25 cellular contexts compared by ENCODE assay signal in the genomic region with DNA sequence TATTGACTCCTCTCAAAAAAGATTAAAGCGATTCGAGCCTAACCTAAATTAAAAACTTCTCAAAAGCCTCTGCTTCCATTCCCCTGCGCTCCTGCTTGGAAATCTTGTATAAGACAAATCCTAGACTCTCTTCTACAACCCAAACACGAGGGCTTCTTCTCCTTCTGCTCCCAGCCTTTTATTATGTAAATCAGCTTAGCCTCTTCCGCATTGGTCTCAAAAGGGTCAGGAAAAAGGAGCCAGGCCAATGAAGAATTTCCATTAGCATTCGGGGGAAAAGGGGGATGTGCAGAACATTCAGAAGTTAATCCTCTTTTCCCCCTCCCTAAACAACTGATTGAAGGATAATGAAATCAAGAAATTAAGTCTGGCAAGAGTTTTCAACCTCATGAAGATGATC.
"Had no signal": no experiment of that assay in that cellular context is flagged by ENCODE, and none has a peak within 500 bp of the region (broad histone marks: within the 10 kb centered on the region; RNA-seq: fewer than 3 reads in every experiment).

No MANE protein-coding gene starts in this region.

- FAIRE-seq: frontal cortex, keratinocyte had no signal

- H3K9me3 Mint-ChIP-seq: nephron; stimulated activated effector memory CD8-positive, alpha-beta T cell treated with anti-CD3 and anti-CD28 coated beads, Interleukin-12 subunit alpha, Interleukin-12 subunit beta, amount 100 ng/mL, for 72 hours had no signal

- H3K27me3 ChIP-seq: ovary, sigmoid colon, testis, tibial artery had no signal

- H3K4me1 ChIP-seq: lower lobe of right lung, psoas muscle, sigmoid colon, testis, tibial artery had no signal

- H3K27ac ChIP-seq: dorsolateral prefrontal cortex, lower lobe of right lung, ovary, psoas muscle, sigmoid colon, testis, tibial artery had no signal

- H3K4me3 ChIP-seq: dorsolateral prefrontal cortex, lower lobe of right lung, mucosa of descending colon, ovary, psoas muscle, sigmoid colon, testis, tibial artery had no signal

- H3K27me3 Mint-ChIP-seq: type B pancreatic cell had no signal

- DNase-seq: cortex of kidney; dorsolateral prefrontal cortex; effector CD4-positive, alpha-beta T cell; hypothalamus; left ventricle myocardium superior; lower lobe of right lung; mucosa of descending colon; naive B cell; occipital lobe; ovary; posterior cingulate gyrus; psoas muscle; right cardiac atrium; sigmoid colon; stimulated activated CD4-positive, alpha-beta T cell treated with anti-CD3 and anti-CD28 coated beads, Interleukin-2, amount 100 ng/mL, for 24 hours; stimulated activated CD4-positive, alpha-beta T cell treated with anti-CD3 and anti-CD28 coated beads, Interleukin-4, amount 100 ng/mL, for 24 hours; stimulated activated naive CD8-positive, alpha-beta T cell treated with anti-CD3 and anti-CD28 coated beads, Interleukin-15, Interleukin-2, amounts not matched to agents 100 U/mL and 50 U/mL, for 24 hours; substantia nigra; testis; tibial artery had no signal

- H3K36me3 Mint-ChIP-seq: naive B cell; stimulated activated effector memory CD8-positive, alpha-beta T cell treated with anti-CD3 and anti-CD28 coated beads, Interleukin-12 subunit alpha, Interleukin-12 subunit beta, amount 100 ng/mL, for 72 hours; type B pancreatic cell had no signal

- H3K9me3 ChIP-seq: lower lobe of right lung, mucosa of descending colon, ovary, psoas muscle, sigmoid colon, testis, tibial artery had no signal

- H3K4me3 Mint-ChIP-seq: naive B cell; nephron; stimulated activated effector memory CD8-positive, alpha-beta T cell treated with anti-CD3 and anti-CD28 coated beads, Interleukin-12 subunit alpha, Interleukin-12 subunit beta, amount 100 ng/mL, for 72 hours; type B pancreatic cell had no signal

- H3K36me3 ChIP-seq: lower lobe of right lung, ovary, sigmoid colon, tibial artery had no signal

- H3K27ac Mint-ChIP-seq: naive B cell; nephron; stimulated activated effector memory CD8-positive, alpha-beta T cell treated with anti-CD3 and anti-CD28 coated beads, Interleukin-12 subunit alpha, Interleukin-12 subunit beta, amount 100 ng/mL, for 72 hours; type B pancreatic cell had no signal

- H3K4me1 Mint-ChIP-seq: naive B cell; nephron; stimulated activated effector memory CD8-positive, alpha-beta T cell treated with anti-CD3 and anti-CD28 coated beads, Interleukin-12 subunit alpha, Interleukin-12 subunit beta, amount 100 ng/mL, for 72 hours had no signal

- ATAC-seq: left ventricle myocardium superior; lower lobe of right lung; mucosa of descending colon; psoas muscle; right cardiac atrium; stimulated activated effector memory CD8-positive, alpha-beta T cell treated with anti-CD3 and anti-CD28 coated beads, Interleukin-12 subunit alpha, Interleukin-12 subunit beta, amount 100 ng/mL, for 72 hours; stimulated activated naive CD8-positive, alpha-beta T cell treated with anti-CD3 and anti-CD28 coated beads, Interleukin-15, Interleukin-2, amounts not matched to agents 100 U/mL and 50 U/mL, for 24 hours had no signal
